ENCODE assay signal across 27 cellular contexts in the genomic region with DNA sequence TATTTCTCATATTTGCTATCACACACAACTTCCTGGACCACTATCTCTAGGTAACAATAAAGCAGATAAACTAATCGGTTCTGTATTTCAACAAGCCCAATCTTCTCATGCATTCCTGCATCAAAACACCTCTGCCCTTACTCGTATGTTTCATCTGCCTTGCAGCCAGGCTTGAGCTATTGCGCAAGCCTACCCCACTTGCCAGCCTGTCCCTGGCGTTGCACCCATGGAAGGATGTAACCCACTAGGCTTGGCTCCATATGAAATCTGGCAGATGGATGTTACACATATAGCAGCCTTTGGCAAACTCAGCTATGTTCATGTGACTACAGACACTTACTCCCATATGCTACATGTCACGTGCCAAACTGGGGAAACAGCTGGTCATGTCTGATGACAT.
"Had no signal": no experiment of that assay in that cellular context is flagged by ENCODE, and none has a peak within 500 bp of the region (broad histone marks: within the 10 kb centered on the region; RNA-seq: fewer than 3 reads in every experiment).

No MANE protein-coding gene starts in this region.

- H3K4me1 ChIP-seq: adrenal gland, breast epithelium, Peyer's patch, SJCRH30 had no signal

- H3K9ac ChIP-seq: SK-N-SH had no signal

- H3K27ac ChIP-seq: adrenal gland, breast epithelium, Peyer's patch, RWPE1, SJCRH30, VCaP had no signal

- ATAC-seq: activated T-cell treated with anti-CD3 and anti-CD28 coated beads, Interleukin-2, amount 50 U/mL, for 72 hours had no signal

- H3K36me3 ChIP-seq: adrenal gland, breast epithelium, SJCRH30 had no signal

- DNase-seq: activated CD4-positive, alpha-beta memory T cell treated with anti-CD3 and anti-CD28 coated beads for 36 hours; activated CD4-positive, alpha-beta T cell treated with anti-CD3 and anti-CD28 coated beads, Interleukin-2, amount 10 ng/mL, durations not matched to agents 7 days and 5 days; activated CD4-positive, CD25-positive, alpha-beta regulatory T cell; activated CD8-positive, alpha-beta memory T cell treated with anti-CD3 and anti-CD28 coated beads, Interleukin-2, amount 50 U/mL, for 4 hours; activated naive CD4-positive, alpha-beta T cell treated with anti-CD3 and anti-CD28 coated beads, Interleukin-2, amount 50 U/mL, for 16 hours; activated naive CD8-positive, alpha-beta T cell treated with anti-CD3 and anti-CD28 coated beads, Interleukin-2, amount 10 ng/mL, durations not matched to agents 7 days and 5 days; activated T-cell treated with anti-CD3 and anti-CD28 coated beads, Interleukin-2, amount 50 U/mL, for 72 hours; adrenal gland; caudate nucleus; Karpas-422; MM.1S; NCI-H1105 treated with DMSO at 0.1 percent for 48 hours; NCI-H146; NCI-H2029; NCI-H2107; NCI-H510A treated with DMSO at 0.1 percent for 48 hours; NCI-H69; NK-92 treated with Interleukin-12 subunit alpha and Interleukin-12 subunit beta, amount 100 ng/mL, for 24 hours; OCI-M1; Peyer's patch; Right ventricle myocardium superior; SJCRH30; SK-N-SH; T-helper 1 cell had no signal

- H3K27me3 ChIP-seq: adrenal gland, breast epithelium, Peyer's patch, SJCRH30 had no signal

- H3K4me3 ChIP-seq: adrenal gland, breast epithelium, Peyer's patch, SJCRH30 had no signal

- H3K4me2 ChIP-seq: SK-N-SH had no signal
